18 cellular contexts compared by ENCODE assay signal in the genomic region with DNA sequence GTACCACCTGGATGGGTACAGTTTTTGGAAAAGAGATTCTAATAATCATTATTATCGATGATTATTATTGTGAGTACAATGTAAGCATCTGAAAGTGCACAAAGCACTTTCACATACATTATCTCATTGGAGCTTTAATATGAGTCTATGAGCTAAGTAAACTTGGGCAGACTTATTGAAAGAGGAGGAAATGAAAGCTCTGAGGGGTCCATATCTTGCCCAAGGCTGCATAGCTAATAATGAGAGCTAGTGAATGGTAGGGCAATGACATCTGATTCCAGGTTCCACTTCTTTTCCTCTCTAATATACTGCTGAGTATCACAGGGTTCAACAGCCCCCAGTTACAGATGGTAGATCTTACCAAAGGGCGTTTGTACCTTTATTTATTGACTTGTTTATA. TPM values are rescaled to one million over a fixed set of nuclear protein-coding genes. Genes with fewer than 3 reads are reported as not detected.
"Had no signal": no experiment of that assay in that cellular context is flagged by ENCODE, and none has a peak within 500 bp of the region (broad histone marks: within the 10 kb centered on the region; RNA-seq: fewer than 3 reads in every experiment).

No MANE protein-coding gene starts in this region.

- H3K4me3 Mint-ChIP-seq: activated CD4-positive, alpha-beta T cell treated with anti-CD3 and anti-CD28 coated beads, Interleukin-2, amount 10 ng/mL, durations not matched to agents 7 days and 5 days; activated naive CD4-positive, alpha-beta T cell treated with anti-CD3 and anti-CD28 coated beads, Interleukin-2, amount 50 U/mL, for 24 hours had no signal

- H3K27ac Mint-ChIP-seq: activated CD4-positive, alpha-beta T cell treated with anti-CD3 and anti-CD28 coated beads, Interleukin-2, amount 10 ng/mL, durations not matched to agents 7 days and 5 days; activated naive CD4-positive, alpha-beta T cell treated with anti-CD3 and anti-CD28 coated beads, Interleukin-2, amount 50 U/mL, for 24 hours had no signal

- ATAC-seq: body of pancreas; heart right ventricle; left lobe of liver; sciatic nerve; stimulated activated naive CD8-positive, alpha-beta T cell treated with anti-CD3 and anti-CD28 coated beads, Interleukin-15, Interleukin-2, amounts not matched to agents 100 U/mL and 50 U/mL, for 24 hours; upper lobe of right lung had no signal

- H3K27me3 Mint-ChIP-seq: activated CD4-positive, alpha-beta T cell treated with anti-CD3 and anti-CD28 coated beads, Interleukin-2, amount 10 ng/mL, durations not matched to agents 7 days and 5 days; activated naive CD4-positive, alpha-beta T cell treated with anti-CD3 and anti-CD28 coated beads, Interleukin-2, amount 50 U/mL, for 24 hours had no signal

- H3K9me3 Mint-ChIP-seq: activated naive CD4-positive, alpha-beta T cell treated with anti-CD3 and anti-CD28 coated beads, Interleukin-2, amount 50 U/mL, for 24 hours had no signal

- DNase-seq: activated CD4-positive, alpha-beta T cell treated with anti-CD3 and anti-CD28 coated beads, Interleukin-2, amount 10 ng/mL, durations not matched to agents 7 days and 5 days; activated CD8-positive, alpha-beta memory T cell treated with anti-CD3 and anti-CD28 coated beads for 24 hours; body of pancreas; central memory CD4-positive, alpha-beta T cell; effector CD4-positive, alpha-beta T cell; heart right ventricle; mesenchymal stem cell; spleen; stimulated activated CD4-positive, alpha-beta T cell treated with anti-CD3 and anti-CD28 coated beads, Interleukin-1b, Interleukin-23, amount 100 ng/mL, for 48 hours; stimulated activated naive CD8-positive, alpha-beta T cell treated with anti-CD3 and anti-CD28 coated beads, Interleukin-15, Interleukin-2, amounts not matched to agents 100 U/mL and 50 U/mL, for 24 hours; testis; upper lobe of right lung had no signal

RNA-seq across cellular contexts. Expression of gene TIMD4, which starts 26.1 kb away (rescaled TPM):
- total RNA-seq: body of pancreas, fibroblast of lung, osteoblast, pulmonary artery endothelial cell, sciatic nerve, upper lobe of right lung had no signal
